Comparison of ENCODE assay signal across 9 cellular contexts in genomic region chrX:47235691-47236103, GRCh38. TPM values are rescaled to one million over a fixed set of nuclear protein-coding genes. Genes with fewer than 3 reads are reported as not detected.
DNase-seq lines count a peak whose midpoint lies in the region; ATAC-seq and TF ChIP-seq lines count a peak whose summit lies in the region.
"Had no signal": no experiment of that assay in that cellular context is flagged by ENCODE, and none has a peak within 500 bp of the region (broad histone marks: within the 10 kb centered on the region; RNA-seq: fewer than 3 reads in every experiment).

No MANE protein-coding gene starts in this region.

- H3K9me2 ChIP-seq in hepatocyte (replicated peaks; ENCODE audit: insufficient read depth): no peaks in the 10 kb centered on the region

- 90% methylated on average over 4 of the region's 4 CpGs for WGBS in hepatocyte (ENCODE audit: low lambda C conversion rate, missing lambda C conversion rate)
- 59 to 67% (median 65%) methylated on average over 4 of the region's 4 CpGs for WGBS in ovary, 3 donors

- H3K4me1 Mint-ChIP-seq in activated CD4-positive, alpha-beta T cell treated with anti-CD3 and anti-CD28 coated beads, Interleukin-2, amount 10 ng/mL, durations not matched to agents 24 days and 14 days: peaks cover 16% of the 10 kb centered on the region
- H3K4me1 Mint-ChIP-seq in activated T-helper 2 cell treated with anti-CD3 and anti-CD28 coated beads, Interferon-gamma antibody, Interleukin-2, Interleukin-4, amounts not matched to agents 10 μg/mL and 5 μg/mL and 100 μg/mL, durations not matched to agents 14 hours and 24 hours and 36 hours (ENCODE audit: low read depth): peaks cover 17% of the 10 kb centered on the region

- H3K9me3 Mint-ChIP-seq in activated CD4-positive, alpha-beta T cell treated with anti-CD3 and anti-CD28 coated beads, Interleukin-2, amount 10 ng/mL, durations not matched to agents 24 days and 14 days: no peaks in the 10 kb centered on the region
- no peaks in the 10 kb centered on the region for H3K9me3 Mint-ChIP-seq in activated T-helper 2 cell treated with anti-CD3 and anti-CD28 coated beads, Interferon-gamma antibody, Interleukin-2, Interleukin-4, amounts not matched to agents 10 μg/mL and 5 μg/mL and 100 μg/mL, durations not matched to agents 14 hours and 24 hours and 36 hours

- no peak for TF ChIP-seq POLR2A in ovary (IDR thresholded peaks at IDR 0.05)

- H3K27ac ChIP-seq in hepatocyte (peak overlapping the region; percentile 99), stomach smooth muscle (ENCODE audit: low read length) (peak overlapping the region; percentile 41), ovary (peak overlapping the region in 1 of 2 donors; percentile 32)

- peak overlapping the region; percentile 71 for H3K4me2 ChIP-seq in hepatocyte

- H3K4me1 ChIP-seq in hepatocyte (ENCODE audit: insufficient read depth): peaks cover 24% of the 10 kb centered on the region
- H3K4me1 ChIP-seq in stomach smooth muscle (ENCODE audit: control insufficient read depth, insufficient read depth, low read length): peaks cover 5% of the 10 kb centered on the region
- H3K4me1 ChIP-seq in ovary (ENCODE audit: insufficient read depth): no peaks in the 10 kb centered on the region

- peak overlapping the region; percentile 65 for H3K4me3 Mint-ChIP-seq in activated CD4-positive, alpha-beta T cell treated with anti-CD3 and anti-CD28 coated beads, Interleukin-2, amount 10 ng/mL, durations not matched to agents 24 days and 14 days
- peak overlapping the region; percentile 48 for H3K4me3 Mint-ChIP-seq in activated T-helper 2 cell treated with anti-CD3 and anti-CD28 coated beads, Interferon-gamma antibody, Interleukin-2, Interleukin-4, amounts not matched to agents 10 μg/mL and 5 μg/mL and 100 μg/mL, durations not matched to agents 14 hours and 24 hours and 36 hours (ENCODE audit: low read depth)

- peaks cover 17% of the 10 kb centered on the region for H3K36me3 Mint-ChIP-seq in activated CD4-positive, alpha-beta T cell treated with anti-CD3 and anti-CD28 coated beads, Interleukin-2, amount 10 ng/mL, durations not matched to agents 24 days and 14 days (ENCODE audit: low read depth)
- H3K36me3 Mint-ChIP-seq in activated T-helper 2 cell treated with anti-CD3 and anti-CD28 coated beads, Interferon-gamma antibody, Interleukin-2, Interleukin-4, amounts not matched to agents 10 μg/mL and 5 μg/mL and 100 μg/mL, durations not matched to agents 14 hours and 24 hours and 36 hours (ENCODE audit: low read depth): peaks cover 20% of the 10 kb centered on the region

- DNase-seq in activated CD4-positive, alpha-beta T cell treated with anti-CD3 and anti-CD28 coated beads, Interleukin-2, amount 10 ng/mL, durations not matched to agents 24 days and 14 days: no peak
- DNase-seq in activated CD4-positive, alpha-beta T cell treated with anti-CD3 and anti-CD28 coated beads for 1 hour: no peak
- DNase-seq in activated T-helper 2 cell treated with anti-CD3 and anti-CD28 coated beads, Interferon-gamma antibody, Interleukin-2, Interleukin-4, amounts not matched to agents 10 μg/mL and 5 μg/mL and 100 μg/mL, durations not matched to agents 14 hours and 24 hours and 36 hours (ENCODE audit: low spot score): no peak
- DNase-seq in hepatocyte (ENCODE audit: low spot score): no peak
- no peak for DNase-seq in ovary
- DNase-seq in cerebellar cortex (ENCODE audit: low spot score): no peak
- DNase-seq: SW 1271 had no signal

- no peaks in the 10 kb centered on the region for H3K36me3 ChIP-seq in hepatocyte (replicated peaks; ENCODE audit: insufficient read depth, low read depth)
- peaks cover 9 to 11% of the 10 kb centered on the region in 2 donors for H3K36me3 ChIP-seq in stomach smooth muscle (ENCODE audit: control insufficient read depth in 2 of 2, insufficient read depth in 2 of 2, low read length in 2 of 2)
- no peaks in the 10 kb centered on the region for H3K36me3 ChIP-seq in ovary

- peaks cover 3% of the 10 kb centered on the region for H3K27me3 Mint-ChIP-seq in activated CD4-positive, alpha-beta T cell treated with anti-CD3 and anti-CD28 coated beads, Interleukin-2, amount 10 ng/mL, durations not matched to agents 24 days and 14 days
- H3K27me3 Mint-ChIP-seq in activated T-helper 2 cell treated with anti-CD3 and anti-CD28 coated beads, Interferon-gamma antibody, Interleukin-2, Interleukin-4, amounts not matched to agents 10 μg/mL and 5 μg/mL and 100 μg/mL, durations not matched to agents 14 hours and 24 hours and 36 hours (ENCODE audit: low read depth): no peaks in the 10 kb centered on the region

- ATAC-seq in GM21825 (IDR thresholded peaks at IDR 0.05; ENCODE audit: unreplicated experiment): no peak

- H3K4me3 ChIP-seq in hepatocyte: no peak overlapping the region
- H3K4me3 ChIP-seq in stomach smooth muscle (ENCODE audit: low read length in 2 of 2): peak overlapping the region in 1 of 2 donors; percentile 3
- H3K4me3 ChIP-seq in ovary: no peak overlapping the region

- no peaks in the 10 kb centered on the region for H3K27me3 ChIP-seq in hepatocyte
- H3K27me3 ChIP-seq in stomach smooth muscle (ENCODE audit: control insufficient read depth in 1 of 2, insufficient read depth in 2 of 2, low read length in 2 of 2): peaks cover 0 to 14% of the 10 kb centered on the region in 2 donors
- no peaks in the 10 kb centered on the region for H3K27me3 ChIP-seq in ovary

- no peak for TF ChIP-seq CTCF in hepatocyte (IDR thresholded peaks at IDR 0.05; ENCODE audit: poor library complexity)
- TF ChIP-seq CTCF in ovary (IDR thresholded peaks at IDR 0.05): no peak

- peak overlapping the region; percentile 11 for H3K27ac Mint-ChIP-seq in activated CD4-positive, alpha-beta T cell treated with anti-CD3 and anti-CD28 coated beads, Interleukin-2, amount 10 ng/mL, durations not matched to agents 24 days and 14 days
- peak overlapping the region; percentile 26 for H3K27ac Mint-ChIP-seq in activated T-helper 2 cell treated with anti-CD3 and anti-CD28 coated beads, Interferon-gamma antibody, Interleukin-2, Interleukin-4, amounts not matched to agents 10 μg/mL and 5 μg/mL and 100 μg/mL, durations not matched to agents 14 hours and 24 hours and 36 hours

- TF ChIP-seq EP300 in ovary (IDR thresholded peaks at IDR 0.05): no peak

- peaks cover 10% of the 10 kb centered on the region for H4K20me1 ChIP-seq in hepatocyte (ENCODE audit: insufficient read depth, poor library complexity, severe bottlenecking)

- H2AFZ ChIP-seq in hepatocyte: no peak overlapping the region

- H3K79me2 ChIP-seq in hepatocyte: peaks cover 60% of the 10 kb centered on the region

- H3K9ac ChIP-seq in stomach smooth muscle (ENCODE audit: low read length in 2 of 2): no peak overlapping the region

- intact Hi-C loops in activated CD4-positive, alpha-beta T cell treated with anti-CD3 and anti-CD28 coated beads, Interleukin-2, amount 10 ng/mL, durations not matched to agents 24 days and 14 days (cut with micrococcal nuclease): no loop called here
- intact Hi-C loops in activated T-helper 2 cell treated with anti-CD3 and anti-CD28 coated beads, Interferon-gamma antibody, Interleukin-2, Interleukin-4, amounts not matched to agents 10 μg/mL and 5 μg/mL and 100 μg/mL, durations not matched to agents 14 hours and 24 hours and 36 hours (cut with micrococcal nuclease): loop anchor here (10.0 kb wide), 1 partner anchor 79 kb away; no protein-coding TSS in a partner anchor
- intact Hi-C loops in ovary (cut with DNase I): loop anchor here in 1 of 4 donors (2.0 kb wide), 1 partner anchor 423 kb away; the partner anchor contains the start of gene UXT

- H3K9me3 ChIP-seq in hepatocyte (ENCODE audit: low read depth) (no peaks in the 10 kb centered on the region), stomach smooth muscle (ENCODE audit: control insufficient read depth in 2 of 2, low read length in 2 of 2) (no peaks in the 10 kb centered on the region), ovary (no peaks in the 10 kb centered on the region)

RNA-seq across cellular contexts. Expression of gene USP11, which starts 2.9 kb away (rescaled TPM):
- total RNA-seq in activated CD4-positive, alpha-beta T cell treated with anti-CD3 and anti-CD28 coated beads, Interleukin-2, amount 10 ng/mL, durations not matched to agents 24 days and 14 days: 25.9 and 27.3 TPM in 2 replicates
- total RNA-seq in activated T-helper 2 cell treated with anti-CD3 and anti-CD28 coated beads, Interferon-gamma antibody, Interleukin-2, Interleukin-4, amounts not matched to agents 10 μg/mL and 5 μg/mL and 100 μg/mL, durations not matched to agents 14 hours and 24 hours and 36 hours: 37.2 and 39.5 TPM in 2 replicates
- total RNA-seq in hepatocyte (75.3 and 89.2 TPM in 2 replicates), ovary (100 to 1,000 TPM in 5 of 7 donors, 10 to 100 TPM in 2; 55.6 to 166 (median 135) TPM)
- polyA plus RNA-seq in hepatocyte (199 and 232 TPM in 2 replicates), ovary (10 to 100 TPM; 65.6 to 87.8 TPM)

RNA-seq across cellular contexts. Expression of gene CDK16, which starts 17.2 kb away (rescaled TPM):
- 66.3 and 70.2 TPM in 2 replicates for total RNA-seq in activated CD4-positive, alpha-beta T cell treated with anti-CD3 and anti-CD28 coated beads, Interleukin-2, amount 10 ng/mL, durations not matched to agents 24 days and 14 days
- total RNA-seq in activated T-helper 2 cell treated with anti-CD3 and anti-CD28 coated beads, Interferon-gamma antibody, Interleukin-2, Interleukin-4, amounts not matched to agents 10 μg/mL and 5 μg/mL and 100 μg/mL, durations not matched to agents 14 hours and 24 hours and 36 hours: 71.2 and 80.6 TPM in 2 replicates
- total RNA-seq in hepatocyte (121 and 130 TPM in 2 replicates), ovary (10 to 100 TPM; 40.9 to 99.0 (median 72.1) TPM)
- polyA plus RNA-seq in hepatocyte (190 and 210 TPM in 2 replicates), ovary (10 to 100 TPM; 41.2 to 46.0 TPM)

RNA-seq across cellular contexts. Expression of gene UBA1, which starts 42.1 kb away (rescaled TPM):
- total RNA-seq in activated CD4-positive, alpha-beta T cell treated with anti-CD3 and anti-CD28 coated beads, Interleukin-2, amount 10 ng/mL, durations not matched to agents 24 days and 14 days: 233 and 246 TPM in 2 replicates
- total RNA-seq in activated T-helper 2 cell treated with anti-CD3 and anti-CD28 coated beads, Interferon-gamma antibody, Interleukin-2, Interleukin-4, amounts not matched to agents 10 μg/mL and 5 μg/mL and 100 μg/mL, durations not matched to agents 14 hours and 24 hours and 36 hours: 242 and 250 TPM in 2 replicates
- total RNA-seq in hepatocyte: 231 and 253 TPM in 2 replicates
- 213 and 236 TPM in 2 replicates for polyA plus RNA-seq in hepatocyte
- 100 to 1,000 TPM in 6 of 7 donors, 10 to 100 TPM in 1; 91.8 to 196 (median 177) TPM for total RNA-seq in ovary
- 100 to 1,000 TPM in 1 of 2 donors, 10 to 100 TPM in 1; 90.0 to 129 TPM for polyA plus RNA-seq in ovary
